In genomic region chr2:71894266-71894665, GRCh38 we compare ENCODE assay signal across 16 cellular contexts.
"Had no signal": no experiment of that assay in that cellular context is flagged by ENCODE, and none has a peak within 500 bp of the region (broad histone marks: within the 10 kb centered on the region; RNA-seq: fewer than 3 reads in every experiment).

No MANE protein-coding gene starts in this region.

- H3K9me3 ChIP-seq: left ventricle myocardium inferior, transverse colon had no signal

- H3K79me2 ChIP-seq: parathyroid adenoma had no signal

- H3K36me3 ChIP-seq: left ventricle myocardium inferior, transverse colon had no signal

- H3K4me3 ChIP-seq: dorsolateral prefrontal cortex, left ventricle myocardium inferior, transverse colon had no signal

- H3K36me3 Mint-ChIP-seq: activated naive CD4-positive, alpha-beta T cell treated with anti-CD3 and anti-CD28 coated beads, Interleukin-2, amount 50 U/mL, for 24 hours; brain; stimulated activated naive B cell treated with anti-CD40 and anti-IgM and Interleukin-4, amounts not matched to agents 10 μg/mL and 1 μg/mL and 100 μg/mL, for 72 hours had no signal

- H3K4me1 Mint-ChIP-seq: activated CD4-positive, alpha-beta memory T cell treated with anti-CD3 and anti-CD28 coated beads, Interleukin-2, amount 10 ng/mL, durations not matched to agents 7 days and 5 days; activated naive CD4-positive, alpha-beta T cell treated with anti-CD3 and anti-CD28 coated beads, Interleukin-2, amount 50 U/mL, for 24 hours; stimulated activated naive B cell treated with anti-CD40 and anti-IgM and Interleukin-4, amounts not matched to agents 10 μg/mL and 1 μg/mL and 100 μg/mL, for 72 hours had no signal

- H3K9me3 Mint-ChIP-seq: activated CD4-positive, alpha-beta memory T cell treated with anti-CD3 and anti-CD28 coated beads, Interleukin-2, amount 10 ng/mL, durations not matched to agents 7 days and 5 days; activated naive CD4-positive, alpha-beta T cell treated with anti-CD3 and anti-CD28 coated beads, Interleukin-2, amount 50 U/mL, for 24 hours; activated T-helper 2 cell treated with anti-CD3 and anti-CD28 coated beads, Interferon-gamma antibody, Interleukin-2, Interleukin-4, amounts not matched to agents 10 μg/mL and 5 μg/mL and 100 μg/mL, durations not matched to agents 14 hours and 24 hours and 36 hours; neural crest cell; stimulated activated naive B cell treated with anti-CD40 and anti-IgM and Interleukin-4, amounts not matched to agents 10 μg/mL and 1 μg/mL and 100 μg/mL, for 72 hours had no signal

- H2AFZ ChIP-seq: parathyroid adenoma had no signal

- H3K4me1 ChIP-seq: foreskin keratinocyte, parathyroid adenoma, transverse colon had no signal

- H3K9ac ChIP-seq: parathyroid adenoma had no signal

- H3K27ac Mint-ChIP-seq: activated CD4-positive, alpha-beta memory T cell treated with anti-CD3 and anti-CD28 coated beads, Interleukin-2, amount 10 ng/mL, durations not matched to agents 7 days and 5 days; activated naive CD4-positive, alpha-beta T cell treated with anti-CD3 and anti-CD28 coated beads, Interleukin-2, amount 50 U/mL, for 24 hours; activated T-helper 2 cell treated with anti-CD3 and anti-CD28 coated beads, Interferon-gamma antibody, Interleukin-2, Interleukin-4, amounts not matched to agents 10 μg/mL and 5 μg/mL and 100 μg/mL, durations not matched to agents 14 hours and 24 hours and 36 hours; brain; stimulated activated naive B cell treated with anti-CD40 and anti-IgM and Interleukin-4, amounts not matched to agents 10 μg/mL and 1 μg/mL and 100 μg/mL, for 72 hours had no signal

- H3K27me3 ChIP-seq: dorsolateral prefrontal cortex, transverse colon had no signal

- H3K4me3 Mint-ChIP-seq: activated CD4-positive, alpha-beta memory T cell treated with anti-CD3 and anti-CD28 coated beads, Interleukin-2, amount 10 ng/mL, durations not matched to agents 7 days and 5 days; activated naive CD4-positive, alpha-beta T cell treated with anti-CD3 and anti-CD28 coated beads, Interleukin-2, amount 50 U/mL, for 24 hours; brain; neural crest cell; stimulated activated naive B cell treated with anti-CD40 and anti-IgM and Interleukin-4, amounts not matched to agents 10 μg/mL and 1 μg/mL and 100 μg/mL, for 72 hours had no signal

- ATAC-seq: foreskin keratinocyte; stimulated activated naive B cell treated with anti-CD40 and anti-IgM and Interleukin-4, amounts not matched to agents 10 μg/mL and 1 μg/mL and 100 μg/mL, for 72 hours had no signal

- H3K27ac ChIP-seq: foreskin keratinocyte, left ventricle myocardium inferior, parathyroid adenoma, transverse colon had no signal

- DNase-seq: activated CD4-positive, alpha-beta memory T cell treated with anti-CD3 and anti-CD28 coated beads, Interleukin-2, amount 10 ng/mL, durations not matched to agents 7 days and 5 days; activated CD4-positive, alpha-beta T cell treated with anti-CD3 and anti-CD28 coated beads for 1 hour; activated T-cell treated with anti-CD3 and anti-CD28 coated beads for 4 hours; amniotic stem cell; foreskin keratinocyte; left ventricle myocardium inferior; stimulated activated CD4-positive, alpha-beta T cell treated with anti-CD3 and anti-CD28 coated beads, Interleukin-1b, Interleukin-23, amount 100 ng/mL, for 48 hours; stimulated activated naive B cell treated with anti-CD40 and anti-IgM and Interleukin-4, amounts not matched to agents 10 μg/mL and 1 μg/mL and 100 μg/mL, for 72 hours; substantia nigra; transverse colon had no signal
